ENCODE assay signal across 19 cellular contexts in the genomic region with DNA sequence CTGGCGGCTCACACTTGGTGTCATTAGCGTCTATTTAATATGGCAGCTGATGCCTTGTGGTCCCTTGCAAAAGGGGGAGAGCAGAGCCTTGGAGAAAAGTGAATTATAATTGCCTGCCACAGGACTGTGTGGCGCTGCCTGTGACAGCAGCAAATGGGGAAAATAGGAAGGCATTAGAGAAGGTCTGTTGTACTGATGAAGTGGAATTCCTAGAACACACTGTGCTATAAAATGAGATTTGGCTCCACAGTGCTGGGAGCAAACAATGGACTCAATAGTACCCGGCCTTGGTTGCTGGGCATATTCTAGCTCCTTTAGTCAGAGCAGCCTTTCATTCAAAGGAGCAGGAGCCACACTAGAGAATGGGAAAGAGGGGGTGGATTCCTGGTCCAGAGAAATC. TPM values are rescaled to one million over a fixed set of nuclear protein-coding genes. Genes with fewer than 3 reads are reported as not detected.
A peak's percentile ranks its signal among the peaks of the same experiment; 100 is the strongest.
DNase-seq lines count a peak whose midpoint lies in the region; ATAC-seq and TF ChIP-seq lines count a peak whose summit lies in the region.
"Had no signal": no experiment of that assay in that cellular context is flagged by ENCODE, and none has a peak within 500 bp of the region (broad histone marks: within the 10 kb centered on the region; RNA-seq: fewer than 3 reads in every experiment).

No MANE protein-coding gene starts in this region.

- no peak overlapping the region for H3K27ac Mint-ChIP-seq in osteocyte (ENCODE audit: unreplicated experiment)
- H3K27ac Mint-ChIP-seq: effector memory CD8-positive, alpha-beta T cell; stimulated activated naive CD8-positive, alpha-beta T cell treated with anti-CD3 and anti-CD28 coated beads, Interleukin-15, amount 100 ng/mL, for 72 hours had no signal

- CTCF ChIA-PET in GM10248 (lab: Yijun Ruan, JAX): interaction anchor here (1.3 to 1.7 kb wide), 2 partner anchors 403 to 416 kb away, joined by 3 to 4 read pairs; no protein-coding TSS in a partner anchor

- peaks cover 2% of the 10 kb centered on the region for H3K4me1 Mint-ChIP-seq in osteocyte (ENCODE audit: unreplicated experiment)
- H3K4me1 Mint-ChIP-seq: stimulated activated naive CD8-positive, alpha-beta T cell treated with anti-CD3 and anti-CD28 coated beads, Interleukin-15, amount 100 ng/mL, for 72 hours had no signal

- H3K27ac ChIP-seq in HUES6 (ENCODE audit: low read depth, low read length): no peak overlapping the region
- H3K27ac ChIP-seq: HL-60, ovary, PC-9 had no signal

- H3K27me3 Mint-ChIP-seq in osteocyte (ENCODE audit: unreplicated experiment): no peaks in the 10 kb centered on the region
- H3K27me3 Mint-ChIP-seq: effector memory CD8-positive, alpha-beta T cell; stimulated activated naive CD8-positive, alpha-beta T cell treated with anti-CD3 and anti-CD28 coated beads, Interleukin-15, amount 100 ng/mL, for 72 hours had no signal

- H3K9me3 Mint-ChIP-seq in osteocyte (ENCODE audit: unreplicated experiment): no peaks in the 10 kb centered on the region
- H3K9me3 Mint-ChIP-seq: effector memory CD8-positive, alpha-beta T cell; stimulated activated naive CD8-positive, alpha-beta T cell treated with anti-CD3 and anti-CD28 coated beads, Interleukin-15, amount 100 ng/mL, for 72 hours had no signal

- H3K27me3 ChIP-seq in HUES6 (ENCODE audit: control insufficient read depth, insufficient read depth, low read length): no peaks in the 10 kb centered on the region
- H3K27me3 ChIP-seq: ovary had no signal

- TF ChIP-seq CTCF in GM10248 (IDR thresholded peaks at IDR 0.05; ENCODE audit: control extremely low read depth, extremely low read depth, low read depth, missing control alignments): no peak
- no peak for TF ChIP-seq CTCF in osteocyte (IDR thresholded peaks at IDR 0.05)

- POLR2A ChIA-PET in GM10248 (lab: Yijun Ruan, JAX): no interaction called here

- H3K36me3 Mint-ChIP-seq in osteocyte (ENCODE audit: unreplicated experiment): no peaks in the 10 kb centered on the region

- H3K4me1 ChIP-seq in HUES6 (ENCODE audit: control insufficient read depth, insufficient read depth, low read length): peaks cover 86% of the 10 kb centered on the region

- peaks cover 45% of the 10 kb centered on the region for H3K36me3 ChIP-seq in HUES6 (ENCODE audit: control insufficient read depth, insufficient read depth, low read length)
- H3K36me3 ChIP-seq: ovary had no signal

- no peak for ATAC-seq in HG02884 (IDR thresholded peaks at IDR 0.05; ENCODE audit: unreplicated experiment)
- ATAC-seq: effector memory CD8-positive, alpha-beta T cell; stimulated activated naive CD8-positive, alpha-beta T cell treated with anti-CD3 and anti-CD28 coated beads, Interleukin-15, amount 100 ng/mL, for 72 hours had no signal

- DNase-seq in amygdala (lab: John Stamatoyannopoulos, UW) (peak in 43 of 56 donors; percentile 15 to 85 (median 52)), hippocampal formation (lab: John Stamatoyannopoulos, UW) (peak; percentile 64 to 98), occipital lobe (lab: John Stamatoyannopoulos, UW) (peak; percentile 46), DMS153 treated with DMSO at 0.1 percent for 48 hours (lab: John Stamatoyannopoulos, UW; ENCODE audit: unreplicated experiment) (no peak), GM10248 (ENCODE audit: extremely low spot score) (no peak), osteocyte (ENCODE audit: extremely low spot score, unreplicated experiment) (no peak)
- DNase-seq: effector memory CD8-positive, alpha-beta T cell; GOT3; MM.1S; NCI-H1930; NCI-H510A; ovary; PC-9; SK-N-SH; stimulated activated naive CD8-positive, alpha-beta T cell treated with anti-CD3 and anti-CD28 coated beads, Interleukin-15, amount 100 ng/mL, for 72 hours; T1000 had no signal

- H3K4me3 Mint-ChIP-seq in osteocyte (ENCODE audit: unreplicated experiment): no peak overlapping the region
- H3K4me3 Mint-ChIP-seq: effector memory CD8-positive, alpha-beta T cell; stimulated activated naive CD8-positive, alpha-beta T cell treated with anti-CD3 and anti-CD28 coated beads, Interleukin-15, amount 100 ng/mL, for 72 hours had no signal

- peak overlapping the region; percentile 9; the same call in 1 of the 2 replicates for H3K4me3 ChIP-seq in HUES6 (ENCODE audit: low read depth, low read length)
- H3K4me3 ChIP-seq: ovary, PC-9 had no signal

- no peaks in the 10 kb centered on the region for H3K9me3 ChIP-seq in HUES6 (ENCODE audit: control insufficient read depth, insufficient read depth, low read depth, low read length)
- H3K9me3 ChIP-seq: ovary, SK-N-SH had no signal

- no peak overlapping the region for H3K9ac ChIP-seq in HUES6 (ENCODE audit: low read length)
- H3K9ac ChIP-seq: SK-N-SH had no signal

RNA-seq across cellular contexts. Expression of gene SEMA6A, which starts 21.3 kb away (rescaled TPM):
- 24.2 TPM for total RNA-seq in occipital lobe
- total RNA-seq in osteocyte: 2.3 and 2.6 TPM in 2 replicates
- total RNA-seq: PC-9 had no signal

Comparison
In these comparisons a context has a peak if more than half of its experiments do, and no peak if none do; other contexts are left out.
1. DNase-seq: peak in amygdala (43 of 56), hippocampal formation (2 of 2) and occipital lobe (single experiment); none in DMS153 treated with DMSO at 0.1 percent for 48 hours (single experiment), GM10248 (single experiment) and osteocyte (single experiment).